ENCODE assay signal across 14 cellular contexts in genomic region chr9:101578378-101578777, GRCh38. TPM values are rescaled to one million over a fixed set of nuclear protein-coding genes. Genes with fewer than 3 reads are reported as not detected.
DNase-seq lines count a peak whose midpoint lies in the region; ATAC-seq, FAIRE-seq and TF ChIP-seq lines count a peak whose summit lies in the region.
"Had no signal": no experiment of that assay in that cellular context is flagged by ENCODE, and none has a peak within 500 bp of the region (broad histone marks: within the 10 kb centered on the region; RNA-seq: fewer than 3 reads in every experiment).

No MANE protein-coding gene starts in this region.

- no peak overlapping the region for H3K4me3 ChIP-seq in choroid plexus epithelial cell (ENCODE audit: low read depth, low read length)
- H3K4me3 ChIP-seq: neural progenitor cell had no signal

- no peak for FAIRE-seq in urothelium cell line (lab: Jason Lieb, UNC)
- FAIRE-seq: kidney, TTC549 had no signal

- in situ Hi-C loops in KBM-7 (cut with MboI; ENCODE audit: low pct_unique_long_range_greater_than_20kb, low sequenced_read_pairs), result no loop called here

- peak; percentile 58 for DNase-seq in KBM-7
- peak; percentile 7 for DNase-seq in choroid plexus epithelial cell (ENCODE audit: low read depth)
- no peak for DNase-seq in stimulated activated CD4-positive, alpha-beta T cell treated with anti-CD3 and anti-CD28 coated beads, Interleukin-4, amount 100 ng/mL, for 24 hours
- DNase-seq in occipital lobe (lab: John Stamatoyannopoulos, UW), result no peak
- no peak for DNase-seq in NCI-H774 (lab: John Stamatoyannopoulos, UW)
- DNase-seq in urothelium cell line (ENCODE audit: low spot score), result no peak
- DNase-seq: central memory CD4-positive, alpha-beta T cell; kidney; NCI-H526 treated with DMSO at 0.1 percent for 48 hours had no signal

- no peak for TF ChIP-seq CTCF in choroid plexus epithelial cell (conservative IDR thresholded peaks at IDR 0.05; ENCODE audit: low read depth, low read length)

- ATAC-seq in GM18868 (IDR thresholded peaks at IDR 0.05; ENCODE audit: unreplicated experiment) (peak; percentile 86), GM21786 (IDR thresholded peaks at IDR 0.05; ENCODE audit: unreplicated experiment) (peak; percentile 81)
- ATAC-seq: stimulated activated effector memory CD8-positive, alpha-beta T cell treated with anti-CD3 and anti-CD28 coated beads, Interleukin-12 subunit alpha, Interleukin-12 subunit beta, amount 100 ng/mL, for 72 hours had no signal

RNA-seq across cellular contexts. Expression of gene PPP3R2, which starts 16.4 kb away (rescaled TPM):
- total RNA-seq in occipital lobe, result not detected
- total RNA-seq: kidney had no signal

RNA-seq across cellular contexts. Expression of gene RNF20, which starts 44.7 kb away (rescaled TPM):
- total RNA-seq in occipital lobe, result 33.7 TPM

Comparison
In these comparisons a context has a peak if more than half of its experiments do, and no peak if none do; other contexts are left out.
1. DNase-seq: peak in KBM-7 (single experiment) and choroid plexus epithelial cell (single experiment); none in stimulated activated CD4-positive, alpha-beta T cell treated with anti-CD3 and anti-CD28 coated beads, Interleukin-4, amount 100 ng/mL, for 24 hours (single experiment), occipital lobe (single experiment), NCI-H774 (single experiment) and urothelium cell line (single experiment).